In genomic region chr9:27368317-27368985, GRCh38 we compare ENCODE assay signal across 1 cellular context.
TF ChIP-seq lines count a peak whose summit lies in the region.

No MANE protein-coding gene starts in this region.

TF ChIP-seq in WTC11, 78 proteins besides CTCF, POLR2A, EP300 and RAD21 (continued from another document):
- no peak for TF ChIP-seq ZNF532 (CRISPR knock-in tag; IDR thresholded peaks at IDR 0.05; ENCODE audit: borderline replicate concordance)
